Comparison of ENCODE assay signal across 14 cellular contexts in genomic region chr1:112904831-112905227, GRCh38. TPM values are rescaled to one million over a fixed set of nuclear protein-coding genes. Genes with fewer than 3 reads are reported as not detected.
DNase-seq lines count a peak whose midpoint lies in the region; ATAC-seq, FAIRE-seq and TF ChIP-seq lines count a peak whose summit lies in the region.
"Had no signal": no experiment of that assay in that cellular context is flagged by ENCODE, and none has a peak within 500 bp of the region (broad histone marks: within the 10 kb centered on the region; RNA-seq: fewer than 3 reads in every experiment).

No MANE protein-coding gene starts in this region.

- H3K4me3 ChIP-seq in cardiac muscle cell (no peak overlapping the region), epithelial cell of esophagus (ENCODE audit: low read length) (no peak overlapping the region), upper lobe of right lung (no peak overlapping the region)
- H3K4me3 ChIP-seq: gastroesophageal sphincter had no signal

- H3K4me1 ChIP-seq in cardiac muscle cell (ENCODE audit: low read depth) (no peaks in the 10 kb centered on the region), upper lobe of right lung (peaks cover 14% of the 10 kb centered on the region)

- peak overlapping the region; percentile 71 for H3K27ac Mint-ChIP-seq in mesothelial cell of epicardium

- intact Hi-C loops in cardiac septum (cut with DNase I) (no loop called here), upper lobe of right lung (cut with DNase I) (no loop called here)

- H3K4me1 Mint-ChIP-seq in mesothelial cell of epicardium: peaks cover 21% of the 10 kb centered on the region

- peaks cover 12% of the 10 kb centered on the region for H3K9me3 Mint-ChIP-seq in mesothelial cell of epicardium

- peak; percentile 96 for ATAC-seq in upper lobe of right lung
- ATAC-seq: gastroesophageal sphincter had no signal

- no peak overlapping the region for H3K4me3 Mint-ChIP-seq in mesothelial cell of epicardium

- H3K36me3 Mint-ChIP-seq in mesothelial cell of epicardium: peaks cover 12% of the 10 kb centered on the region

- H3K9me3 ChIP-seq in cardiac muscle cell (ENCODE audit: low read depth): no peaks in the 10 kb centered on the region
- H3K9me3 ChIP-seq in upper lobe of right lung: no peaks in the 10 kb centered on the region
- H3K9me3 ChIP-seq: gastroesophageal sphincter, SK-N-SH had no signal

- peaks cover 6% of the 10 kb centered on the region for H3K36me3 ChIP-seq in cardiac muscle cell
- no peaks in the 10 kb centered on the region for H3K36me3 ChIP-seq in upper lobe of right lung
- H3K36me3 ChIP-seq: gastroesophageal sphincter had no signal

- no peaks in the 10 kb centered on the region for H3K27me3 Mint-ChIP-seq in mesothelial cell of epicardium (ENCODE audit: low read depth)

- FAIRE-seq in RCC 7860 (lab: Jason Lieb, UNC): no peak

- DNase-seq in cardiac muscle cell (ENCODE audit: low read depth in 1 of 2, low spot score in 1 of 2): no peak
- no peak for DNase-seq in cardiac septum (ENCODE audit: low spot score)
- DNase-seq in epithelial cell of esophagus (ENCODE audit: low read depth): peak; percentile 76
- DNase-seq in mesothelial cell of epicardium (ENCODE audit: low spot score in 2 of 2, unreplicated experiment in 2 of 2): no peak
- DNase-seq in upper lobe of right lung: peak; percentile 73
- no peak for DNase-seq in RCC 7860 (ENCODE audit: low spot score)
- no peak for DNase-seq in KBM-7
- DNase-seq in Kasumi-1 (lab: John Stamatoyannopoulos, UW): no peak
- DNase-seq: activated naive CD4-positive, alpha-beta T cell; EL; NCI-H1105 treated with DMSO at 0.1 percent for 48 hours; NCI-H526; SK-N-SH had no signal

- TF ChIP-seq CTCF in cardiac muscle cell (IDR thresholded peaks at IDR 0.05; ENCODE audit: low read depth, low read length) (no peak), epithelial cell of esophagus (IDR thresholded peaks at IDR 0.05; ENCODE audit: insufficient read depth, low read depth, low read length, missing control alignments) (no peak), mesothelial cell of epicardium (IDR thresholded peaks at IDR 0.05; ENCODE audit: unreplicated experiment) (no peak), upper lobe of right lung (IDR thresholded peaks at IDR 0.05) (no peak)

- H3K27me3 ChIP-seq in cardiac muscle cell (no peaks in the 10 kb centered on the region), upper lobe of right lung (no peaks in the 10 kb centered on the region)
- H3K27me3 ChIP-seq: gastroesophageal sphincter had no signal

- H3K27ac ChIP-seq in cardiac muscle cell (peak overlapping the region; percentile 53), upper lobe of right lung (no peak overlapping the region)

- in situ Hi-C loops in KBM-7 (cut with MboI; ENCODE audit: low pct_unique_long_range_greater_than_20kb, low sequenced_read_pairs): no loop called here

RNA-seq across cellular contexts. Expression of gene SLC16A1, which starts 51.2 kb away (rescaled TPM):
- total RNA-seq in cardiac muscle cell (130 and 137 TPM in 2 replicates), cardiac septum (119 TPM), mesothelial cell of epicardium (56.4 to 57.8 TPM (median 57.0 TPM) in 3 replicates), upper lobe of right lung (8.6 TPM)
- 146 and 163 TPM in 2 replicates for polyA plus RNA-seq in cardiac muscle cell

Comparison
In these comparisons a context has a peak if more than half of its experiments do, and no peak if none do; other contexts are left out.
1. DNase-seq: peak in epithelial cell of esophagus (single experiment) and upper lobe of right lung (single experiment); none in cardiac muscle cell (0 of 2), cardiac septum (single experiment), mesothelial cell of epicardium (0 of 2), RCC 7860 (single experiment), KBM-7 (single experiment) and Kasumi-1 (0 of 2).